12 cellular contexts compared by ENCODE assay signal in the genomic region with DNA sequence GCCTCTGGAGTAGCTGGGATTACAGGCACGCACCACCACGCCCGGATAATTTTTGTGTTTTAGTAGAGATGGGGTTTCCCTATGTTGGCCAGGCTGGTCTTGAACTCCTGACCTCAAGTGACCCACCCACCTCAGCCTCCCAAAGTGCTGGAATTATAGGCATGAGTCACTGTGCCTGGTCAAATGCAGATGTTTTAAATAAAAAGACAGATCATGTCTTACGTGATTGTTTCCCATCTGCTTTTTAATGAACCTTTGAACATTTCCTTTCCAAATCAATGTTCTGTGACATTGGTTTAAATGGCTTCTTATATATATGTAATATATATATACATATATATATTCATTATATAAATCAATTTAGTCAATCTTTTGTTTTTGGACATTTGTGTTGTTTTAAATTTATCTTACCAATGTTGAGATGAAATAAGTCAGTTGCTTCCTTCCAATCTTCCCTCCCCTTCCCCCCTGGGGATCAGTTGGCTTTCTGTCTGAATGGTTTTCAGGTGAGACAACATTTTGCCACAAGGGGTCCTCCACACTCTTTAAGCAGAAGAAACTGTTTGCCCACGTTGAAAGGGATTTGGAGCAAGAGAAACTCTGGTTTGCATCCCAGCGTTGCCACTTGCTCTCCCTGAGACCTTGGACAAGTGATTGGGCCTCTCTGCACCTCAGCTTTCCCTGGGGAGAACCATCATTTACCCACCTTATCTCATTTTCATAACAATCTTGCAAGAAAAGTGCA. TPM values are rescaled to one million over a fixed set of nuclear protein-coding genes. Genes with fewer than 3 reads are reported as not detected.
DNase-seq lines count a peak whose midpoint lies in the region; ATAC-seq, FAIRE-seq and TF ChIP-seq lines count a peak whose summit lies in the region.
"Had no signal": no experiment of that assay in that cellular context is flagged by ENCODE, and none has a peak within 500 bp of the region (broad histone marks: within the 10 kb centered on the region; RNA-seq: fewer than 3 reads in every experiment).

No MANE protein-coding gene starts in this region.

- H3K27ac ChIP-seq in K562 (ENCODE audit: extremely low read depth, low read depth, low read length) (no peak overlapping the region), small intestine (ENCODE audit: low read depth in 1 of 2, low read length in 1 of 2) (no peak overlapping the region)
- H3K27ac ChIP-seq: epithelial cell of prostate had no signal

- 0% methylated on average over 6 of the region's 6 CpGs for WGBS in K562 (ENCODE audit: insufficient coverage, low coverage, missing lambda C conversion rate)
- WGBS in small intestine, 3 donors, result 38 to 47% (median 41%) methylated on average over 6 of the region's 6 CpGs

- TF ChIP-seq RAD21 in K562 (CRISPR knock-in tag; conservative IDR thresholded peaks at IDR 0.05 in 1 of 2, IDR thresholded peaks at IDR 0.05 in 1 of 2), result peak in 1 of 2 experiments; percentile 47; a peak in 1 of 4 replicates

- H3K27me3 Mint-ChIP-seq in stimulated activated memory B cell treated with anti-CD40 and anti-IgM and Interleukin-4, amounts not matched to agents 10 μg/mL and 1 μg/mL and 100 μg/mL, for 72 hours, result peaks cover 19% of the 10 kb centered on the region

- DNase-seq in activated CD4-positive, alpha-beta T cell treated with anti-CD3 and anti-CD28 coated beads for 48 hours, result peak; percentile 2
- DNase-seq in activated CD4-positive, alpha-beta T cell treated with anti-CD3 and anti-CD28 coated beads for 4 hours, result no peak
- DNase-seq in NCI-H2029 treated with DMSO at 0.1 percent for 48 hours (lab: John Stamatoyannopoulos, UW) (peak; percentile 43), K562 (ENCODE audit: extremely low read depth in 1 of 4, low spot score in 3 of 4) (peak; percentile 14 to 38 (median 29)), small intestine (peak; percentile 1), glomerular visceral epithelial cell (ENCODE audit: extremely low spot score) (no peak), dedifferentiated amniotic fluid mesenchymal stem cell (ENCODE audit: extremely low spot score) (no peak)
- DNase-seq: activated CD8-positive, alpha-beta memory T cell treated with anti-CD3 and anti-CD28 coated beads, Interleukin-2, amount 50 U/mL, for 48 hours; NCI-H1694 treated with DMSO at 0.1 percent for 48 hours had no signal

- CTCF ChIA-PET in K562 (lab: Yijun Ruan, JAX; ENCODE audit: low intra/inter-chr PET ratio), result no interaction called here

- H3K4me3 ChIP-seq in K562 (no peak overlapping the region), small intestine (ENCODE audit: low read depth in 1 of 2, low read length in 2 of 2) (no peak overlapping the region)

- H3K9me1 ChIP-seq in K562 (ENCODE audit: control insufficient read depth, insufficient read depth, low read length), result no peaks in the 10 kb centered on the region

- H2AFZ ChIP-seq in K562 (ENCODE audit: low read depth, low read length), result no peak overlapping the region

- H3K9me3 Mint-ChIP-seq in stimulated activated memory B cell treated with anti-CD40 and anti-IgM and Interleukin-4, amounts not matched to agents 10 μg/mL and 1 μg/mL and 100 μg/mL, for 72 hours, result peaks cover 3% of the 10 kb centered on the region
- H3K9me3 Mint-ChIP-seq: CD4-positive, CD25-positive, alpha-beta regulatory T cell had no signal

- TF ChIP-seq EP300 in K562 (IDR thresholded peaks at IDR 0.05; ENCODE audit: low read length), result no peak

- H3K36me3 ChIP-seq in K562 (ENCODE audit: control insufficient read depth, insufficient read depth, low read length) (no peaks in the 10 kb centered on the region), small intestine (ENCODE audit: control insufficient read depth in 2 of 2, insufficient read depth in 2 of 2, low read length in 2 of 2) (no peaks in the 10 kb centered on the region)

- no peaks in the 10 kb centered on the region for H3K79me2 ChIP-seq in K562 (ENCODE audit: control insufficient read depth, insufficient read depth, low read length)

- FAIRE-seq in K562 (lab: Jason Lieb, UNC), result peak; percentile 56
- no peak for FAIRE-seq in small intestine (lab: Jason Lieb, UNC)

- no TSS peak for BruUV-seq in K562 (replicated peaks; lab: Mats Ljungman, UMichigan)

- H3K4me1 ChIP-seq in K562 (replicated peaks in 1 of 2; ENCODE audit: control insufficient read depth in 2 of 2, insufficient read depth in 2 of 2, low read length in 2 of 2) (no peaks in the 10 kb centered on the region), small intestine (ENCODE audit: control insufficient read depth in 2 of 2, insufficient read depth in 1 of 2, low read depth in 1 of 2, low read length in 1 of 2) (no peaks in the 10 kb centered on the region)

- no peak overlapping the region for H3K4me2 ChIP-seq in K562 (ENCODE audit: insufficient read depth, low read length)

- no peak for TF ChIP-seq POLR2A in K562 (conservative IDR thresholded peaks at IDR 0.05)

- POLR2A ChIA-PET in K562 (lab: Yijun Ruan, JAX), result interaction anchor here (1.0 kb wide), 1 partner anchor 22 kb away, joined by 3 read pairs; no protein-coding TSS in a partner anchor

- H4K20me1 ChIP-seq in K562 (replicated peaks; ENCODE audit: control insufficient read depth, insufficient read depth, low read length), result no peaks in the 10 kb centered on the region

- intact Hi-C loops in K562 (cut with micrococcal nuclease), result no loop called here

- H3K4me1 Mint-ChIP-seq in stimulated activated memory B cell treated with anti-CD40 and anti-IgM and Interleukin-4, amounts not matched to agents 10 μg/mL and 1 μg/mL and 100 μg/mL, for 72 hours, result no peaks in the 10 kb centered on the region
- H3K4me1 Mint-ChIP-seq: CD4-positive, CD25-positive, alpha-beta regulatory T cell had no signal

- H3K9me3 ChIP-seq in K562 (replicated peaks; ENCODE audit: control insufficient read depth, insufficient read depth, low read depth, low read length), result no peaks in the 10 kb centered on the region
- H3K9me3 ChIP-seq in small intestine (ENCODE audit: control insufficient read depth, low read depth), result no peaks in the 10 kb centered on the region

- H3K27ac Mint-ChIP-seq in stimulated activated memory B cell treated with anti-CD40 and anti-IgM and Interleukin-4, amounts not matched to agents 10 μg/mL and 1 μg/mL and 100 μg/mL, for 72 hours, result no peak overlapping the region
- H3K27ac Mint-ChIP-seq: CD4-positive, CD25-positive, alpha-beta regulatory T cell had no signal

- no peak for ATAC-seq in K562
- no peak for ATAC-seq in stimulated activated memory B cell treated with anti-CD40 and anti-IgM and Interleukin-4, amounts not matched to agents 10 μg/mL and 1 μg/mL and 100 μg/mL, for 72 hours

- TF ChIP-seq CTCF in K562 (IDR thresholded peaks at IDR 0.05 in 2 of 3, conservative IDR thresholded peaks at IDR 0.05 in 1 of 3; ENCODE audit: insufficient read depth in 2 of 3, low read depth in 1 of 3, low read length in 3 of 3), result peak; percentile 32 to 41 (median 41); a peak in 3 of 6 replicates

- H3K4me3 Mint-ChIP-seq in stimulated activated memory B cell treated with anti-CD40 and anti-IgM and Interleukin-4, amounts not matched to agents 10 μg/mL and 1 μg/mL and 100 μg/mL, for 72 hours, result no peak overlapping the region
- H3K4me3 Mint-ChIP-seq: CD4-positive, CD25-positive, alpha-beta regulatory T cell had no signal

- in situ Hi-C loops in K562 (cut with MboI), result loop anchor here (10.0 kb wide), 1 partner anchor 501 kb away; no protein-coding TSS in a partner anchor

- no peak overlapping the region for H3K9ac ChIP-seq in K562 (ENCODE audit: insufficient read depth in 1 of 2, low read depth in 2 of 2, low read length in 2 of 2)

- H3K27me3 ChIP-seq in K562 (ENCODE audit: control insufficient read depth in 2 of 2, insufficient read depth in 2 of 2, low read length in 2 of 2), result peaks cover 0 to 8% of the 10 kb centered on the region in 2 experiments; a peak in 2 of 5 replicates
- no peaks in the 10 kb centered on the region for H3K27me3 ChIP-seq in small intestine (ENCODE audit: control insufficient read depth in 2 of 2, insufficient read depth in 2 of 2, low read length in 2 of 2)

- no peaks in the 10 kb centered on the region for H3K36me3 Mint-ChIP-seq in stimulated activated memory B cell treated with anti-CD40 and anti-IgM and Interleukin-4, amounts not matched to agents 10 μg/mL and 1 μg/mL and 100 μg/mL, for 72 hours
- H3K36me3 Mint-ChIP-seq: CD4-positive, CD25-positive, alpha-beta regulatory T cell had no signal

TF ChIP-seq in K562, 482 proteins besides CTCF, POLR2A, EP300 and RAD21 (continues in another document):
- TF ChIP-seq ZC3H8 (IDR thresholded peaks at IDR 0.05), result no peak
- TF ChIP-seq KDM2B (CRISPR knock-in tag; IDR thresholded peaks at IDR 0.05), result no peak
- TF ChIP-seq SMC3 (conservative IDR thresholded peaks at IDR 0.05; ENCODE audit: insufficient read depth, low read depth, low read length), result 0 out of 2 replicates have a peak, but pooled peaks have one; percentile 14
- TF ChIP-seq MEF2A (IDR thresholded peaks at IDR 0.05; ENCODE audit: control insufficient read depth, low read depth, low read length), result no peak
- TF ChIP-seq ZNF707 (CRISPR knock-in tag; conservative IDR thresholded peaks at IDR 0.05), result no peak

RNA-seq across cellular contexts. Expression of a gene that starts 47.6 kb away (rescaled TPM):
- 62.4 and 97.5 TPM in 2 replicates for total RNA-seq in K562 (2011; cell fraction: chromatin; rRNA removed; ENCODE audit: low replicate concordance)
- total RNA-seq in K562 (2011; cell fraction: nucleolus; rRNA removed), result 44.2 and 51.4 TPM in 2 replicates
- 50.4 and 55.4 TPM in 2 replicates for total RNA-seq in K562 (2011; cell fraction: nucleoplasm; rRNA removed)
- total RNA-seq in K562 (2014; rRNA removed), result 50.4 and 51.0 TPM in 2 replicates
- 30.9 and 34.5 TPM in 2 replicates for total RNA-seq in K562 (2014; rRNA removed; fragmentation: Illumina TruSeq; extraction: Trizol)
- total RNA-seq in K562 (2015; rRNA removed; fragmentation: Illumina TruSeq; extraction: Trizol), result 42.1 and 45.2 TPM in 2 replicates
- total RNA-seq in K562 (2021), result 51.5 and 58.4 TPM in 2 replicates
- polyA plus RNA-seq in K562 (2011; rRNA removed), result 22.4 and 22.6 TPM in 2 replicates
- 16.8 and 23.2 TPM in 2 replicates for polyA plus RNA-seq in K562 (2011; cell fraction: cytosol; rRNA removed)
- 63.1 and 103 TPM in 2 replicates for polyA plus RNA-seq in K562 (2011; cell fraction: nucleus; rRNA removed)
- 23.4 and 32.8 TPM in 2 replicates for polyA plus RNA-seq in K562 (2012)
- 37.9 TPM in 2 replicates for polyA plus RNA-seq in K562 (2014; fragmentation: Illumina TruSeq; extraction: Trizol)
- 10 to 100 TPM; 16.0 to 19.5 TPM for polyA plus RNA-seq in K562 (2014; fragmentation: Nextera tagmentation; extraction: Ambion mirVana)
- 49.7 and 53.4 TPM in 2 replicates for polyA plus RNA-seq in K562 (2014; rRNA removed)
- 26.9 and 34.1 TPM in 2 replicates for polyA minus RNA-seq in K562 (2011; rRNA and poly(A)+ RNA removed)
- 21.8 and 27.6 TPM in 2 replicates for polyA minus RNA-seq in K562 (2011; cell fraction: cytosol; rRNA and poly(A)+ RNA removed)
- 41.9 and 53.0 TPM in 2 replicates for polyA minus RNA-seq in K562 (2011; cell fraction: nucleus; rRNA and poly(A)+ RNA removed)
- 10 to 100 TPM in 2 of 3 donors, 1 to 10 TPM in 1; 10.0 to 14.8 (median 14.5) TPM for polyA plus RNA-seq in small intestine

Comparison
In these comparisons a context has a peak if more than half of its experiments do, and no peak if none do; other contexts are left out.
1. DNase-seq: peak in activated CD4-positive, alpha-beta T cell treated with anti-CD3 and anti-CD28 coated beads for 48 hours (single experiment), NCI-H2029 treated with DMSO at 0.1 percent for 48 hours (single experiment), K562 (4 of 4) and small intestine (single experiment); none in activated CD4-positive, alpha-beta T cell treated with anti-CD3 and anti-CD28 coated beads for 4 hours (0 of 2), glomerular visceral epithelial cell (single experiment) and dedifferentiated amniotic fluid mesenchymal stem cell (single experiment).